ENCODE assay signal across 17 cellular contexts in genomic region chr11:2287102-2287501, GRCh38. TPM values are rescaled to one million over a fixed set of nuclear protein-coding genes. Genes with fewer than 3 reads are reported as not detected.
DNase-seq lines count a peak whose midpoint lies in the region; ATAC-seq and TF ChIP-seq lines count a peak whose summit lies in the region.
"Had no signal": no experiment of that assay in that cellular context is flagged by ENCODE, and none has a peak within 500 bp of the region (broad histone marks: within the 10 kb centered on the region; RNA-seq: fewer than 3 reads in every experiment).

No MANE protein-coding gene starts in this region.

- H3K4me1 ChIP-seq in ovary (ENCODE audit: insufficient read depth), result no peaks in the 10 kb centered on the region
- H3K4me1 ChIP-seq: HAP-1 had no signal

- no peak overlapping the region for H3K27ac Mint-ChIP-seq in activated CD8-positive, alpha-beta memory T cell treated with anti-CD3 and anti-CD28 coated beads, Interleukin-2, amount 10 ng/mL, durations not matched to agents 7 days and 5 days

- H3K4me3 ChIP-seq in ovary, result no peak overlapping the region
- H3K4me3 ChIP-seq: cardiac muscle cell, HAP-1 had no signal

- peaks cover 0 to 3% of the 10 kb centered on the region in 2 donors for H3K9me3 ChIP-seq in ovary

- H3K27ac ChIP-seq in ovary, result no peak overlapping the region
- H3K27ac ChIP-seq: cardiac muscle cell had no signal

- H3K4me1 Mint-ChIP-seq in activated CD8-positive, alpha-beta memory T cell treated with anti-CD3 and anti-CD28 coated beads, Interleukin-2, amount 10 ng/mL, durations not matched to agents 7 days and 5 days, result peaks cover 2% of the 10 kb centered on the region

- no peaks in the 10 kb centered on the region for H3K36me3 ChIP-seq in ovary
- H3K36me3 ChIP-seq: cardiac muscle cell, HAP-1 had no signal

- no peak overlapping the region for H3K4me3 Mint-ChIP-seq in activated CD8-positive, alpha-beta memory T cell treated with anti-CD3 and anti-CD28 coated beads, Interleukin-2, amount 10 ng/mL, durations not matched to agents 7 days and 5 days

- no peaks in the 10 kb centered on the region for H3K36me3 Mint-ChIP-seq in activated CD8-positive, alpha-beta memory T cell treated with anti-CD3 and anti-CD28 coated beads, Interleukin-2, amount 10 ng/mL, durations not matched to agents 7 days and 5 days

- TF ChIP-seq POLR2A in ovary (IDR thresholded peaks at IDR 0.05), result no peak

- no peak for TF ChIP-seq CTCF in ovary (IDR thresholded peaks at IDR 0.05)

- no peaks in the 10 kb centered on the region for H3K27me3 ChIP-seq in ovary

- 5 to 7% (median 7%) methylated on average over 16 of the region's 16 CpGs for WGBS in ovary, 3 donors

- CTCF ChIA-PET in activated CD8-positive, alpha-beta memory T cell treated with anti-CD3 and anti-CD28 coated beads, Interleukin-2, amount 10 ng/mL, durations not matched to agents 7 days and 5 days (lab: Charles Lee), result interaction anchor here (1.0 kb wide), 1 partner anchor 12 kb away, joined by 3 read pairs; no protein-coding TSS in a partner anchor

- H3K9me3 Mint-ChIP-seq in activated CD8-positive, alpha-beta memory T cell treated with anti-CD3 and anti-CD28 coated beads, Interleukin-2, amount 10 ng/mL, durations not matched to agents 7 days and 5 days (ENCODE audit: low read depth), result peaks cover 2% of the 10 kb centered on the region

- DNase-seq in activated CD8-positive, alpha-beta memory T cell treated with anti-CD3 and anti-CD28 coated beads for 24 hours, result peak; percentile 57
- no peak for DNase-seq in activated CD8-positive, alpha-beta memory T cell treated with anti-CD3 and anti-CD28 coated beads, Interleukin-2, amount 10 ng/mL, durations not matched to agents 7 days and 5 days
- DNase-seq in NOMO-1 (lab: John Stamatoyannopoulos, UW; ENCODE audit: unreplicated experiment in 2 of 2), result peak; percentile 35 to 69
- DNase-seq in islet precursor cell, result peak; percentile 52
- peak in 3 of 5 donors; percentile 10 to 25 (median 14) for DNase-seq in ovary
- DNase-seq in NCI-H1105 (lab: John Stamatoyannopoulos, UW), result no peak
- no peak for DNase-seq in stimulated activated naive CD4-positive, alpha-beta T cell (lab: John Stamatoyannopoulos, UW)
- DNase-seq in NCI-H345 treated with DMSO at 0.1 percent for 48 hours (lab: John Stamatoyannopoulos, UW; ENCODE audit: unreplicated experiment), result no peak
- DNase-seq: activated CD4-positive, alpha-beta T cell treated with anti-CD3 and anti-CD28 coated beads, Interleukin-2, amount 50 U/mL, for 4 hours; CD8-positive, alpha-beta memory T cell; foreskin melanocyte; mesenchymal stem cell; NK-92 treated with Interleukin-12 subunit alpha and Interleukin-12 subunit beta, amount 100 ng/mL, for 24 hours; SIG-M5; stimulated activated CD4-positive, alpha-beta T cell treated with anti-CD3 and anti-CD28 coated beads, Interleukin-12 subunit alpha, Interleukin-12 subunit beta, amount 100 ng/mL, for 4 hours had no signal

- no peak for ATAC-seq in activated CD8-positive, alpha-beta memory T cell treated with anti-CD3 and anti-CD28 coated beads, Interleukin-2, amount 10 ng/mL, durations not matched to agents 7 days and 5 days

- no peak for TF ChIP-seq EP300 in ovary (IDR thresholded peaks at IDR 0.05)

- intact Hi-C loops in ovary (cut with DNase I), result no loop called here

- peaks cover 11% of the 10 kb centered on the region for H3K27me3 Mint-ChIP-seq in activated CD8-positive, alpha-beta memory T cell treated with anti-CD3 and anti-CD28 coated beads, Interleukin-2, amount 10 ng/mL, durations not matched to agents 7 days and 5 days

RNA-seq across cellular contexts. Expression of gene C11orf21, which starts 14.6 kb away (rescaled TPM):
- 10 to 100 TPM; 28.3 to 49.2 TPM for total RNA-seq in activated CD8-positive, alpha-beta memory T cell treated with anti-CD3 and anti-CD28 coated beads, Interleukin-2, amount 10 ng/mL, durations not matched to agents 7 days and 5 days
- under 1 TPM in 5 of 7 donors, not detected in 2; 0.12 to 0.75 (median 0.31) TPM for total RNA-seq in ovary
- under 1 TPM; 0.35 to 0.65 TPM for polyA plus RNA-seq in ovary

RNA-seq across cellular contexts. Expression of gene TSPAN32, which starts 14.7 kb away (rescaled TPM):
- 10 to 100 TPM; 20.5 to 41.4 TPM for total RNA-seq in activated CD8-positive, alpha-beta memory T cell treated with anti-CD3 and anti-CD28 coated beads, Interleukin-2, amount 10 ng/mL, durations not matched to agents 7 days and 5 days
- total RNA-seq in ovary, result 1 to 10 TPM in 3 of 7 donors, under 1 TPM in 3, not detected in 1; 0.63 to 3.9 (median 1.3) TPM
- 1 to 10 TPM in 1 of 2 donors, not detected in 1; 1.3 TPM for polyA plus RNA-seq in ovary

RNA-seq across cellular contexts. Expression of gene ASCL2, which starts 16.7 kb away (rescaled TPM):
- under 1 TPM; 0.12 to 0.15 TPM for total RNA-seq in activated CD8-positive, alpha-beta memory T cell treated with anti-CD3 and anti-CD28 coated beads, Interleukin-2, amount 10 ng/mL, durations not matched to agents 7 days and 5 days
- total RNA-seq in ovary, result 1 to 10 TPM in 1 of 7 donors, under 1 TPM in 6; 0.18 to 1.3 (median 0.25) TPM
- polyA plus RNA-seq in ovary, result under 1 TPM; 0.10 to 0.12 TPM
- total RNA-seq: cardiac muscle cell had no signal
- polyA plus RNA-seq: cardiac muscle cell had no signal

Comparison
In these comparisons a context has a peak if more than half of its experiments do, and no peak if none do; other contexts are left out.
1. DNase-seq: peak in activated CD8-positive, alpha-beta memory T cell treated with anti-CD3 and anti-CD28 coated beads for 24 hours (single experiment), NOMO-1 (2 of 2), islet precursor cell (single experiment) and ovary (3 of 5); none in activated CD8-positive, alpha-beta memory T cell treated with anti-CD3 and anti-CD28 coated beads, Interleukin-2, amount 10 ng/mL, durations not matched to agents 7 days and 5 days (single experiment), NCI-H1105 (single experiment), stimulated activated naive CD4-positive, alpha-beta T cell (0 of 6) and NCI-H345 treated with DMSO at 0.1 percent for 48 hours (single experiment).
2. RNA of gene C11orf21, which starts 14.6 kb away (total RNA-seq): 28.3 to 49.2 TPM in activated CD8-positive, alpha-beta memory T cell treated with anti-CD3 and anti-CD28 coated beads, Interleukin-2, amount 10 ng/mL, durations not matched to agents 7 days and 5 days; 0.12 to 0.75 TPM in ovary; every median in the first group is over 10 times any median in the second.
3. RNA of gene TSPAN32, which starts 14.7 kb away (total RNA-seq): 20.5 to 41.4 TPM in activated CD8-positive, alpha-beta memory T cell treated with anti-CD3 and anti-CD28 coated beads, Interleukin-2, amount 10 ng/mL, durations not matched to agents 7 days and 5 days; 0.63 to 3.9 TPM in ovary; every median in the first group is over 4 times any median in the second.